ENCODE assay signal across 23 cellular contexts in the genomic region with DNA sequence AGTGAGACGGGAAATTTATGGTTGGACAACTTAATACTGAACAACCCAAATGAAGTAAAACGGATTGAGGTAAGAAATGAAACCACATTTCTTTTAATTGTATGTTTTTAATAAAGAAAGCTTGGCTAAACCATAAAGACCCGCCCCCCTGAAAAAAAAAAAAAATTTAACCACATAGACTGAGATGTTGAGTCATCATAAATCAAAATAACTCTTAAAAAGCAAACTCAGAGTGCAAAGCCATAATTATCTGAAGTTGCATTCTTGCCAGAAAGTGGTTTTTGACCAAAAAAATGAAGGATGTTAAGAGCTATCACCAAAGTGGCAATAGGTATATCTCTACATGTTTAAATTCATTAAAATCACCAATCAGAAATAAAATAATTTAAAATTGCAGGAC.
DNase-seq lines count a peak whose midpoint lies in the region; ATAC-seq, FAIRE-seq and TF ChIP-seq lines count a peak whose summit lies in the region.
"Had no signal": no experiment of that assay in that cellular context is flagged by ENCODE, and none has a peak within 500 bp of the region (broad histone marks: within the 10 kb centered on the region; RNA-seq: fewer than 3 reads in every experiment).

No MANE protein-coding gene starts in this region.

- no peak for FAIRE-seq in K562 (lab: Jason Lieb, UNC)
- FAIRE-seq: A549 had no signal

- DNase-seq in M059J (ENCODE audit: low read depth) (peak; percentile 78), K562 (ENCODE audit: extremely low read depth in 1 of 4, low spot score in 3 of 4) (no peak), glomerular visceral epithelial cell (ENCODE audit: extremely low spot score) (peak; percentile 45), NCI-H526 treated with DMSO at 0.1 percent for 48 hours (lab: John Stamatoyannopoulos, UW) (no peak), prostate gland (ENCODE audit: low spot score) (no peak)
- DNase-seq: activated CD8-positive, alpha-beta memory T cell treated with anti-CD3 and anti-CD28 coated beads, Interleukin-2, amount 50 U/mL, for 48 hours; activated effector memory CD4-positive, alpha-beta T cell treated with Interleukin-2 at 50 U/mL for 16 hours; adrenal gland; CD4-positive, CD25-positive, alpha-beta regulatory T cell; effector CD8-positive, alpha-beta T cell; natural killer cell; NCI-H1092; NCI-H2081; SHP77 treated with DMSO at 0.1 percent for 48 hours; stimulated activated CD4-positive, alpha-beta T cell treated with anti-CD3 and anti-CD28 coated beads, Interleukin-2, amount 100 ng/mL, for 48 hours; upper lobe of left lung had no signal

- POLR2A ChIA-PET in K562 (lab: Yijun Ruan, JAX) = no interaction called here

- intact Hi-C loops in K562 (cut with micrococcal nuclease) = no loop called here
- intact Hi-C loops in prostate gland (cut with DNase I) = no loop called here

- H3K36me3 ChIP-seq in ACC112 (ENCODE audit: insufficient read depth, low read length) = no peaks in the 10 kb centered on the region
- no peaks in the 10 kb centered on the region for H3K36me3 ChIP-seq in K562 (ENCODE audit: control insufficient read depth, insufficient read depth, low read length)
- H3K36me3 ChIP-seq in prostate gland = no peaks in the 10 kb centered on the region
- H3K36me3 ChIP-seq: adrenal gland, upper lobe of left lung had no signal

- no peak overlapping the region for H3K9ac ChIP-seq in K562 (ENCODE audit: insufficient read depth in 1 of 2, low read depth in 2 of 2, low read length in 2 of 2)
- H3K9ac ChIP-seq: parathyroid adenoma had no signal

- no peak for TF ChIP-seq EP300 in K562 (IDR thresholded peaks at IDR 0.05; ENCODE audit: low read length)

- TF ChIP-seq CTCF in K562 (IDR thresholded peaks at IDR 0.05 in 2 of 3, conservative IDR thresholded peaks at IDR 0.05 in 1 of 3; ENCODE audit: insufficient read depth in 2 of 3, low read depth in 1 of 3, low read length in 3 of 3) = no peak
- TF ChIP-seq CTCF in prostate gland (IDR thresholded peaks at IDR 0.05) = no peak

- H3K27me3 ChIP-seq in ACC112 (ENCODE audit: insufficient read depth, low read length) = no peaks in the 10 kb centered on the region
- H3K27me3 ChIP-seq in K562 (ENCODE audit: control insufficient read depth in 2 of 2, insufficient read depth in 2 of 2, low read length in 2 of 2) = no peaks in the 10 kb centered on the region
- no peaks in the 10 kb centered on the region for H3K27me3 ChIP-seq in prostate gland (replicated peaks; ENCODE audit: insufficient read depth)
- H3K27me3 ChIP-seq: adrenal gland, upper lobe of left lung had no signal

- H3K4me1 ChIP-seq in ACC112 (ENCODE audit: control insufficient read depth, insufficient read depth, low read length, unreplicated experiment) (peaks cover 35% of the 10 kb centered on the region), K562 (replicated peaks in 1 of 2; ENCODE audit: control insufficient read depth in 2 of 2, insufficient read depth in 2 of 2, low read length in 2 of 2) (no peaks in the 10 kb centered on the region), prostate gland (replicated peaks) (no peaks in the 10 kb centered on the region)
- H3K4me1 ChIP-seq: A549, parathyroid adenoma, upper lobe of left lung had no signal

- H2AFZ ChIP-seq in ACC112 (ENCODE audit: low read length, unreplicated experiment) = no peak overlapping the region
- no peak overlapping the region for H2AFZ ChIP-seq in K562 (ENCODE audit: low read depth, low read length)
- H2AFZ ChIP-seq: parathyroid adenoma had no signal

- no peaks in the 10 kb centered on the region for H3K9me1 ChIP-seq in K562 (ENCODE audit: control insufficient read depth, insufficient read depth, low read length)

- H3K9me3 ChIP-seq in K562 (replicated peaks; ENCODE audit: control insufficient read depth, insufficient read depth, low read depth, low read length) (no peaks in the 10 kb centered on the region), prostate gland (no peaks in the 10 kb centered on the region)
- H3K9me3 ChIP-seq: adrenal gland, upper lobe of left lung had no signal

- TF ChIP-seq POLR2A in K562 (conservative IDR thresholded peaks at IDR 0.05) = no peak
- no peak for TF ChIP-seq POLR2A in prostate gland (IDR thresholded peaks at IDR 0.05)

- ATAC-seq in K562 (no peak), GM21367 (IDR thresholded peaks at IDR 0.05; ENCODE audit: unreplicated experiment) (no peak), GM21737 (IDR thresholded peaks at IDR 0.05; ENCODE audit: unreplicated experiment) (no peak)
- ATAC-seq: A549, natural killer cell had no signal

- TF ChIP-seq RAD21 in K562 (CRISPR knock-in tag; conservative IDR thresholded peaks at IDR 0.05 in 1 of 2, IDR thresholded peaks at IDR 0.05 in 1 of 2) = no peak

- no peak overlapping the region for H3K4me2 ChIP-seq in K562 (ENCODE audit: insufficient read depth, low read length)
- H3K4me2 ChIP-seq: A549 had no signal

- H3K4me3 ChIP-seq in ACC112 (ENCODE audit: low read depth, low read length) (peak overlapping the region; percentile 4; the same call in 1 of the 2 replicates), K562 (no peak overlapping the region), prostate gland (no peak overlapping the region)
- H3K4me3 ChIP-seq: A549, adrenal gland, skin epidermis, upper lobe of left lung had no signal

- in situ Hi-C loops in K562 (cut with MboI) = no loop called here

- 0% methylated on average over 3 of the region's 3 CpGs for WGBS in K562 (ENCODE audit: insufficient coverage, low coverage, missing lambda C conversion rate)
- WGBS in prostate gland = 74% methylated on average over 3 of the region's 3 CpGs

- no peaks in the 10 kb centered on the region for H3K79me2 ChIP-seq in ACC112 (ENCODE audit: control insufficient read depth, insufficient read depth, low read length, unreplicated experiment)
- H3K79me2 ChIP-seq in K562 (ENCODE audit: control insufficient read depth, insufficient read depth, low read length) = no peaks in the 10 kb centered on the region
- H3K79me2 ChIP-seq: parathyroid adenoma had no signal

- H3K27ac ChIP-seq in ACC112 (ENCODE audit: low read depth, low read length) = peak overlapping the region; percentile 84
- H3K27ac ChIP-seq in K562 (ENCODE audit: extremely low read depth, low read depth, low read length) = no peak overlapping the region
- no peak overlapping the region for H3K27ac ChIP-seq in prostate gland
- H3K27ac ChIP-seq: A549, HL-60, parathyroid adenoma, skin epidermis, upper lobe of left lung had no signal

- BruUV-seq in K562 (replicated peaks; lab: Mats Ljungman, UMichigan) = no TSS peak

- CTCF ChIA-PET in K562 (lab: Yijun Ruan, JAX; ENCODE audit: low intra/inter-chr PET ratio) = no interaction called here

- no peaks in the 10 kb centered on the region for H4K20me1 ChIP-seq in K562 (replicated peaks; ENCODE audit: control insufficient read depth, insufficient read depth, low read length)

TF ChIP-seq in K562, 482 proteins besides CTCF, POLR2A, EP300 and RAD21:
- TF ChIP-seq GTF2F1 (IDR thresholded peaks at IDR 0.05; ENCODE audit: low read depth, low read length) = no peak
- TF ChIP-seq KDM1A (IDR thresholded peaks at IDR 0.05) = no peak
- TF ChIP-seq SMAD4 (CRISPR knock-in tag; conservative IDR thresholded peaks at IDR 0.05) = no peak
- peak; percentile 52 for TF ChIP-seq ZNF316 (IDR thresholded peaks at IDR 0.05)

Comparison
In these comparisons a context has a peak if more than half of its experiments do, and no peak if none do; other contexts are left out.
1. DNase-seq: peak in M059J (single experiment) and glomerular visceral epithelial cell (single experiment); none in K562 (0 of 4), NCI-H526 treated with DMSO at 0.1 percent for 48 hours (single experiment) and prostate gland (single experiment).